ENCODE assay signal across 19 cellular contexts in genomic region chr16:76345093-76345735, GRCh38.
DNase-seq lines count a peak whose midpoint lies in the region; TF ChIP-seq lines count a peak whose summit lies in the region.
"Had no signal": no experiment of that assay in that cellular context is flagged by ENCODE, and none has a peak within 500 bp of the region (broad histone marks: within the 10 kb centered on the region; RNA-seq: fewer than 3 reads in every experiment).

No MANE protein-coding gene starts in this region.

- no peak for TF ChIP-seq CTCF in epithelial cell of esophagus (IDR thresholded peaks at IDR 0.05; ENCODE audit: insufficient read depth, low read depth, low read length, missing control alignments)

- H3K4me3 ChIP-seq in epithelial cell of esophagus (ENCODE audit: low read length) = no peak overlapping the region
- H3K4me3 ChIP-seq: coronary artery, HAP-1, K562, prostate gland had no signal

- peak; percentile 4 for DNase-seq in T1000 (lab: John Stamatoyannopoulos, UW)
- DNase-seq in epithelial cell of esophagus (ENCODE audit: low read depth) = peak; percentile 6
- peak; percentile 14 for DNase-seq in iPS-NIHi7 (ENCODE audit: extremely low spot score)
- DNase-seq in stromal cell of bone marrow (ENCODE audit: low read depth) = peak; percentile 91
- no peak for DNase-seq in activated naive CD4-positive, alpha-beta T cell treated with anti-CD3 and anti-CD28 coated beads, Interleukin-2, amount 50 U/mL, for 16 hours
- no peak for DNase-seq in stimulated activated CD4-positive, alpha-beta T cell treated with anti-CD3 and anti-CD28 coated beads, Interleukin-4, amount 100 ng/mL, for 1 hour
- DNase-seq in SIG-M5 treated with dmso at 0.1 percent for 504 hours (lab: John Stamatoyannopoulos, UW; ENCODE audit: unreplicated experiment) = no peak
- no peak for DNase-seq in HPDE6-E6E7 (ENCODE audit: extremely low spot score)
- DNase-seq: activated CD4-positive, CD25-positive, alpha-beta regulatory T cell; activated CD8-positive, alpha-beta memory T cell treated with anti-CD3 and anti-CD28 coated beads, Interleukin-2, amount 10 ng/mL, durations not matched to agents 7 days and 5 days; activated naive CD4-positive, alpha-beta T cell treated with anti-CD3 and anti-CD28 coated beads, Interleukin-2, amount 10 ng/mL, durations not matched to agents 7 days and 5 days; NCI-H1417 treated with DMSO at 0.1 percent for 48 hours; NCI-H510A treated with DMSO at 0.1 percent for 48 hours; PC-3; stimulated activated CD4-positive, alpha-beta T cell treated with anti-CD3 and anti-CD28 coated beads, Interleukin-1b, Interleukin-23, amount 100 ng/mL, for 48 hours had no signal

Comparison
In these comparisons a context has a peak if more than half of its experiments do, and no peak if none do; other contexts are left out.
1. DNase-seq: peak in T1000 (single experiment), epithelial cell of esophagus (single experiment), iPS-NIHi7 (single experiment) and stromal cell of bone marrow (single experiment); none in activated naive CD4-positive, alpha-beta T cell treated with anti-CD3 and anti-CD28 coated beads, Interleukin-2, amount 50 U/mL, for 16 hours (single experiment), stimulated activated CD4-positive, alpha-beta T cell treated with anti-CD3 and anti-CD28 coated beads, Interleukin-4, amount 100 ng/mL, for 1 hour (single experiment), SIG-M5 treated with dmso at 0.1 percent for 504 hours (single experiment) and HPDE6-E6E7 (single experiment).